Comparison of ENCODE assay signal across 17 cellular contexts in genomic region chr10:6194291-6194690, GRCh38.
"Had no signal": no experiment of that assay in that cellular context is flagged by ENCODE, and none has a peak within 500 bp of the region (broad histone marks: within the 10 kb centered on the region; RNA-seq: fewer than 3 reads in every experiment).

No MANE protein-coding gene starts in this region.

- H3K9me3 Mint-ChIP-seq: activated T-helper 17 cell treated with anti-CD3 and anti-CD28 coated beads, Interleukin-2, amount 50 U/mL, for 72 hours; natural killer cell treated with Interleukin-12 subunit alpha and Interleukin-12 subunit beta and Interleukin-15 and Interleukin-18, amount 100 ng/mL, for 72 hours had no signal

- H3K36me3 Mint-ChIP-seq: natural killer cell treated with Interleukin-12 subunit alpha and Interleukin-12 subunit beta and Interleukin-15 and Interleukin-18, amount 100 ng/mL, for 72 hours had no signal

- H3K4me3 Mint-ChIP-seq: natural killer cell treated with Interleukin-12 subunit alpha and Interleukin-12 subunit beta and Interleukin-15 and Interleukin-18, amount 100 ng/mL, for 72 hours had no signal

- H3K27me3 Mint-ChIP-seq: activated T-helper 17 cell treated with anti-CD3 and anti-CD28 coated beads, Interleukin-2, amount 50 U/mL, for 72 hours; natural killer cell treated with Interleukin-12 subunit alpha and Interleukin-12 subunit beta and Interleukin-15 and Interleukin-18, amount 100 ng/mL, for 72 hours had no signal

- DNase-seq: activated CD4-positive, alpha-beta T cell treated with anti-CD3 and anti-CD28 coated beads for 4 hours; activated naive CD4-positive, alpha-beta T cell treated with anti-CD3 and anti-CD28 coated beads, Interleukin-2, amount 50 U/mL, for 16 hours; activated T-cell treated with anti-CD3 and anti-CD28 coated beads for 4 hours; cerebellar nuclear complex; dorsolateral prefrontal cortex; foreskin fibroblast; heart left ventricle; mucosa of descending colon; stimulated activated CD4-positive, alpha-beta T cell treated with anti-CD3 and anti-CD28 coated beads, Interleukin-15, amount 100 ng/mL, for 24 hours; stimulated activated CD4-positive, alpha-beta T cell treated with anti-CD3 and anti-CD28 coated beads, Interleukin-4, amount 100 ng/mL, for 24 hours; stomach; thyroid gland had no signal

- H3K27ac ChIP-seq: thyroid gland had no signal

- H3K27me3 ChIP-seq: dorsolateral prefrontal cortex, heart left ventricle, stomach, thyroid gland had no signal

- ATAC-seq: activated T-helper 17 cell treated with anti-CD3 and anti-CD28 coated beads, Interleukin-2, amount 50 U/mL, for 72 hours; esophagus mucosa; heart left ventricle; mucosa of descending colon; natural killer cell treated with Interleukin-12 subunit alpha and Interleukin-12 subunit beta and Interleukin-15 and Interleukin-18, amount 100 ng/mL, for 72 hours; SK-N-SH treated with all-trans-retinoic acid at 6 μM for 48 hours had no signal

- FAIRE-seq: islet of Langerhans had no signal

- H3K9me3 ChIP-seq: heart left ventricle, mucosa of descending colon, stomach, thyroid gland had no signal

- H3K4me3 ChIP-seq: dorsolateral prefrontal cortex, heart left ventricle, mucosa of descending colon, stomach, thyroid gland had no signal

- H3K36me3 ChIP-seq: heart left ventricle, stomach, thyroid gland had no signal
